In the genomic region with DNA sequence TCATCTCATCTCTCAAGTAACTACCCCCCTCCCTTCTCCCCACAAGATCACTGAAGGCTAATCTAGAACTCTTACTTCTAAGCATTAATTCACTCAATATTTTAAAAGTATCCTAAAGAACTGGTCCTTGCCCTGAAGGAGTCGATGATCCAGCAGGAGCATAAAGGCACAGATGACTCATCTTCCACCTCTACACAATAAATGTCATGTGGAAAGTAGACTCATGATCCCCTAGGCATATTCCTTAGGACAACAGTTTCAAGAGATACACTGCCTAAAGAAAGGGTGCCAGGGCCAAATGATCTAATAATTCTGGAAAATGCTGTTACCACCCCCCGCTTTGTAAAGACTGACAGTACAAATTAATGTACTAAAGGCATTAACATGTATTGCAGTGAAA, we compare ENCODE assay signal across 18 cellular contexts.
"Had no signal": no experiment of that assay in that cellular context is flagged by ENCODE, and none has a peak within 500 bp of the region (broad histone marks: within the 10 kb centered on the region; RNA-seq: fewer than 3 reads in every experiment).

No MANE protein-coding gene starts in this region.

- H3K4me3 Mint-ChIP-seq: activated B cell treated with CpG ODN at 0.5 μM for 24 hours, endodermal cell, neural crest cell, T-helper 17 cell, type B pancreatic cell had no signal

- H3K4me1 ChIP-seq: pancreas, suprapubic skin had no signal

- H3K4me1 Mint-ChIP-seq: activated B cell treated with CpG ODN at 0.5 μM for 24 hours, T-helper 17 cell had no signal

- H3K27ac ChIP-seq: brain microvascular endothelial cell, pancreas, suprapubic skin had no signal

- ATAC-seq: activated naive CD4-positive, alpha-beta T cell treated with anti-CD3 and anti-CD28 coated beads, Interleukin-2, amount 50 U/mL, for 72 hours; pancreas; stimulated activated naive CD8-positive, alpha-beta T cell treated with anti-CD3 and anti-CD28 coated beads, Interleukin-15, Interleukin-2, amounts not matched to agents 100 U/mL and 50 U/mL, for 24 hours; T-helper 17 cell had no signal

- H3K27me3 ChIP-seq: brain microvascular endothelial cell, esophagus muscularis mucosa, pancreas, suprapubic skin had no signal

- H3K9me3 Mint-ChIP-seq: activated B cell treated with CpG ODN at 0.5 μM for 24 hours; activated naive CD4-positive, alpha-beta T cell treated with anti-CD3 and anti-CD28 coated beads, Interleukin-2, amount 50 U/mL, for 72 hours; endodermal cell; neural crest cell; type B pancreatic cell had no signal

- DNase-seq: activated B cell treated with CpG ODN at 0.5 μM for 24 hours; activated CD4-positive, alpha-beta T cell treated with anti-CD3 and anti-CD28 coated beads, Interleukin-2, amount 50 U/mL, for 1 hour; activated effector memory CD4-positive, alpha-beta T cell treated with anti-CD3 and anti-CD28 coated beads, Interleukin-2, amount 50 U/mL, for 16 hours; activated T-cell treated with anti-CD3 and anti-CD28 coated beads, Interleukin-2, amount 50 U/mL, for 1 hour; amniotic stem cell; brain microvascular endothelial cell; kidney; pancreas; stimulated activated CD4-positive, alpha-beta T cell treated with anti-CD3 and anti-CD28 coated beads, Interleukin-4, amount 100 ng/mL, for 1 hour; stimulated activated CD8-positive, alpha-beta memory T cell treated with anti-CD3 and anti-CD28 coated beads, Interleukin-4, amount 100 ng/mL, for 48 hours; stimulated activated naive CD8-positive, alpha-beta T cell treated with anti-CD3 and anti-CD28 coated beads, Interleukin-15, Interleukin-2, amounts not matched to agents 100 U/mL and 50 U/mL, for 24 hours; T-helper 17 cell had no signal

- H3K27ac Mint-ChIP-seq: activated B cell treated with CpG ODN at 0.5 μM for 24 hours; activated naive CD4-positive, alpha-beta T cell treated with anti-CD3 and anti-CD28 coated beads, Interleukin-2, amount 50 U/mL, for 72 hours; endodermal cell; T-helper 17 cell; type B pancreatic cell had no signal

- H3K4me3 ChIP-seq: esophagus muscularis mucosa, pancreas, suprapubic skin had no signal

- H3K27me3 Mint-ChIP-seq: activated B cell treated with CpG ODN at 0.5 μM for 24 hours, type B pancreatic cell had no signal

- H3K36me3 Mint-ChIP-seq: activated naive CD4-positive, alpha-beta T cell treated with anti-CD3 and anti-CD28 coated beads, Interleukin-2, amount 50 U/mL, for 72 hours had no signal

- H3K9me3 ChIP-seq: esophagus muscularis mucosa, pancreas, suprapubic skin had no signal
